In the genomic region with DNA sequence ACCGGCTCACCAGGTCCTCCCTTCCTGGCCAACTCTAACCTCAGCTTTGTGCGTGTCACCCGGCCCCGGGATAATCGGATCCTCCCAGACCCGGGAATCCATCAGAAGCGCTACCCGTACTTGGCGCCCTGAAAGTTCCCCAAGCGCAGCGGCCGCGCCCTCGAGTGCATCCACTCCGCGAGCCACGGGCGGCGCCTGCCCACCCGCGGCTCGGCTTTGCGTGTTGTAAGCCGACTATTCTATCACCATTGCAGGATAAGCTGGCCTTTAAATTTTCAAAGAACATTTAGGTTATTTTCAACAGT, we compare ENCODE assay signal across 9 cellular contexts. TPM values are rescaled to one million over a fixed set of nuclear protein-coding genes. Genes with fewer than 3 reads are reported as not detected.
A peak's percentile ranks its signal among the peaks of the same experiment; 100 is the strongest.
DNase-seq lines count a peak whose midpoint lies in the region; ATAC-seq, FAIRE-seq and TF ChIP-seq lines count a peak whose summit lies in the region.
"Had no signal": no experiment of that assay in that cellular context is flagged by ENCODE, and none has a peak within 500 bp of the region (broad histone marks: within the 10 kb centered on the region; RNA-seq: fewer than 3 reads in every experiment).

No MANE protein-coding gene starts in this region.

- H3K36me3 ChIP-seq in Loucy (ENCODE audit: insufficient read depth, low read length) (no peaks in the 10 kb centered on the region), adipocyte (ENCODE audit: control insufficient read depth, insufficient read depth, low read length, severe bottlenecking) (no peaks in the 10 kb centered on the region), iPS-20b (ENCODE audit: insufficient read depth, low read depth, low read length) (no peaks in the 10 kb centered on the region)

- DNase-seq in adipocyte (ENCODE audit: low read depth) (no peak), RCC 7860 (ENCODE audit: low spot score) (no peak), omental fat pad (ENCODE audit: low spot score) (no peak), retina (no peak), Kasumi-1 (lab: John Stamatoyannopoulos, UW) (no peak)
- peak; percentile 37 to 39 for DNase-seq in stimulated activated CD4-positive, alpha-beta T cell treated with anti-CD3 and anti-CD28 coated beads, Interleukin-1b, Interleukin-23, amount 100 ng/mL, for 4 hours (ENCODE audit: low read depth in 2 of 2)

- H3K9me2 ChIP-seq in Loucy (replicated peaks; ENCODE audit: low read depth, low read length): no peaks in the 10 kb centered on the region

- ATAC-seq in omental fat pad (ENCODE audit: low FRiP score): no peak

- H3K4me1 ChIP-seq in Loucy (ENCODE audit: insufficient read depth, low read length, poor library complexity, severe bottlenecking) (peaks cover 54% of the 10 kb centered on the region), adipocyte (ENCODE audit: control insufficient read depth, insufficient read depth, low read length) (peaks cover 3% of the 10 kb centered on the region), iPS-20b (ENCODE audit: insufficient read depth, low read length) (no peaks in the 10 kb centered on the region)

- no peak for FAIRE-seq in RCC 7860 (lab: Jason Lieb, UNC)

- no peaks in the 10 kb centered on the region for H4K20me1 ChIP-seq in Loucy (ENCODE audit: insufficient read depth, low read length, poor library complexity, severe bottlenecking)

- H3F3A ChIP-seq in Loucy (ENCODE audit: low read depth): no peaks in the 10 kb centered on the region

- no peaks in the 10 kb centered on the region for H3K9me3 ChIP-seq in Loucy (ENCODE audit: insufficient read depth, low read depth, low read length)
- no peaks in the 10 kb centered on the region for H3K9me3 ChIP-seq in adipocyte (ENCODE audit: control insufficient read depth, low read length)
- H3K9me3 ChIP-seq in iPS-20b (ENCODE audit: insufficient read depth, low read depth, low read length): no peaks in the 10 kb centered on the region

- H3K4me3 ChIP-seq in Loucy (ENCODE audit: low read length, poor library complexity, severe bottlenecking): peak overlapping the region; percentile 79
- H3K4me3 ChIP-seq in adipocyte (ENCODE audit: low read length): peak overlapping the region; percentile 93
- H3K4me3 ChIP-seq in iPS-20b (ENCODE audit: low read length): peak overlapping the region; percentile 89

- peak overlapping the region; percentile 76 for H3K4me2 ChIP-seq in Loucy (ENCODE audit: low read depth, low read length, poor library complexity, severe bottlenecking)

- peaks cover 87% of the 10 kb centered on the region for H3K79me2 ChIP-seq in Loucy (ENCODE audit: insufficient read depth, low read length)

- H3K9ac ChIP-seq in Loucy (ENCODE audit: low read depth, low read length, poor library complexity, severe bottlenecking): peak overlapping the region; percentile 97
- H3K9ac ChIP-seq in adipocyte (ENCODE audit: low read length): peak overlapping the region; percentile 98
- H3K9ac ChIP-seq in iPS-20b (ENCODE audit: low read depth, low read length): no peak overlapping the region

- H3K27ac ChIP-seq in iPS-20b (ENCODE audit: low read length): no peak overlapping the region

- no peak overlapping the region for H2AFZ ChIP-seq in Loucy (ENCODE audit: low read length)

- TF ChIP-seq CTCF in Loucy (conservative IDR thresholded peaks at IDR 0.05; ENCODE audit: low read length) (no peak), omental fat pad (IDR thresholded peaks at IDR 0.05) (no peak)

- H3K27me3 ChIP-seq in Loucy (ENCODE audit: insufficient read depth, low read length, poor library complexity, severe bottlenecking) (no peaks in the 10 kb centered on the region), adipocyte (replicated peaks; ENCODE audit: control insufficient read depth, insufficient read depth, low read length) (peaks cover 2% of the 10 kb centered on the region), iPS-20b (ENCODE audit: insufficient read depth, low read length) (peaks cover 100% of the 10 kb centered on the region)

RNA-seq across cellular contexts. Expression of gene EBLN1, which starts 35.7 kb away (rescaled TPM):
- not detected for total RNA-seq in omental fat pad
- total RNA-seq: dermis microvascular lymphatic vessel endothelial cell had no signal

Comparison
In these comparisons a context has a peak if more than half of its experiments do, and no peak if none do; other contexts are left out.
1. DNase-seq: peak in stimulated activated CD4-positive, alpha-beta T cell treated with anti-CD3 and anti-CD28 coated beads, Interleukin-1b, Interleukin-23, amount 100 ng/mL, for 4 hours (2 of 2); none in adipocyte (single experiment), RCC 7860 (single experiment), omental fat pad (single experiment), retina (single experiment) and Kasumi-1 (0 of 2).
2. Peak in every context shown above with its lines, with median percentiles within 50 percentile points of each other: H3K4me3 ChIP-seq.